8 cellular contexts compared by ENCODE assay signal in the genomic region with DNA sequence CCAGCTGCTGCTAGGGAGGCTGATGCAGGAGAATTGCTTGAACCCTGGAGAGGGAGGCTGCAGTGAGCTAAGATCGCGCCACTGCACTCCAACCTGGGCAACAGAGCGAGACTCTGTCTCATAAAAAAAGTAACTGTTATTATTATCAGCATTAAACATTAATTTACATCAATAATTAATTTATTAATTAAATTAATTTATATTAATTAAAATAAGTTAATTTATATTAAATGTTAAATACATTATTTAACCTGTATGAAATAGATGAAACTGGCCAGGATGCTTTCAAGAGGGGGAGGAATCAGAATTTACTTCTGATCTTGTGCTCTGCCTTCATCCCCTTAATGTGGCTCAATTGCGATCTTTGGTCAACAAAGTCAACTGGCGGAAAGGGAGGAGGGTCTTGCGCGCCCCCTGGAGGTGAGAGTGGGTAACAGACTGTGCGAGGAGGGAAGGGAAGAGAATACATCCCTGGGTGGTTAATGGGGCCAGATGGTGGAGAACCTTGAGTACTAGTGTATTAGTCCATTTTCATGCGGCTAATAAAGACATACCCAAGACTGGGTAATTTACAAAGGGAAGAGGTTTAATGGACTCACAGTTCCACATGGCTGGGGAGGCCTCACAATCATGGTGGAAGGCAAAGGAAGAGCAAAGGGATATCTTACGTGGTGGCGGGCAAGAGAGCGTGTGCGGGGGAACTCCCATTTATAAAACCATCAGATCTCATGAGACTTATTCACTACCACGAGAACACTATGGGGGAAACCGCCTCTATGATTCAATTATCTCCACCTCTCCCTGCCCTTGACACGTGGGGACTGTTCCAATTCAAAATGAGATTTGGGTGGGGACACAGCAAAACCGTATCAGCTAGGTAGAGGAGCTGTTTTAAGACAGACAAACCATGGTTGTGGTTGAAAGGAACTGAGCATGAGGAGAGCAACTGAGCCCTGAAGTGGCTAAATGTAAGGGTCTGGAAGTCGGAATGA. TPM values are rescaled to one million over a fixed set of nuclear protein-coding genes. Genes with fewer than 3 reads are reported as not detected.
DNase-seq lines count a peak whose midpoint lies in the region; ATAC-seq and TF ChIP-seq lines count a peak whose summit lies in the region.

No MANE protein-coding gene starts in this region.

- no peaks in the 10 kb centered on the region for H3K9me3 ChIP-seq in NT2/D1 (ENCODE audit: insufficient read depth, low read length)
- no peaks in the 10 kb centered on the region for H3K9me3 ChIP-seq in esophagus muscularis mucosa
- no peaks in the 10 kb centered on the region for H3K9me3 ChIP-seq in stomach

- H3K36me3 Mint-ChIP-seq in nephron (ENCODE audit: low read depth): no peaks in the 10 kb centered on the region

- TF ChIP-seq EP300 in esophagus muscularis mucosa (IDR thresholded peaks at IDR 0.05) (no peak), stomach (IDR thresholded peaks at IDR 0.05) (no peak)

- peak; percentile 73 to 83 (median 75) for TF ChIP-seq CTCF in esophagus muscularis mucosa (IDR thresholded peaks at IDR 0.05)
- peak; percentile 53 to 64 (median 56) for TF ChIP-seq CTCF in nephron (IDR thresholded peaks at IDR 0.05; ENCODE audit: unreplicated experiment in 3 of 3)
- TF ChIP-seq CTCF in stomach (IDR thresholded peaks at IDR 0.05): peak in 6 of 7 experiments; percentile 47 to 92 (median 82)

- no peaks in the 10 kb centered on the region for H3K9me3 Mint-ChIP-seq in nephron

- H3K9ac ChIP-seq in NT2/D1 (ENCODE audit: insufficient read length, low read depth): no peak overlapping the region

- H3K36me3 ChIP-seq in NT2/D1 (ENCODE audit: insufficient read depth, insufficient read length, low read length) (no peaks in the 10 kb centered on the region), esophagus muscularis mucosa (no peaks in the 10 kb centered on the region), stomach (no peaks in the 10 kb centered on the region)

- no peak for ATAC-seq in HG02588 (IDR thresholded peaks at IDR 0.05; ENCODE audit: unreplicated experiment)

- H3K4me1 ChIP-seq in NT2/D1 (ENCODE audit: insufficient read depth, insufficient read length) (no peaks in the 10 kb centered on the region), esophagus muscularis mucosa (no peaks in the 10 kb centered on the region), stomach (no peaks in the 10 kb centered on the region)

- DNase-seq in 8988T: peak; percentile 46
- DNase-seq in GM19238 (ENCODE audit: insufficient read length, low spot score): peak; percentile 63
- peak; percentile 54 for DNase-seq in NT2/D1 (ENCODE audit: low read depth, low spot score)
- peak; percentile 60 for DNase-seq in activated CD8-positive, alpha-beta memory T cell treated with anti-CD3 and anti-CD28 coated beads, Interleukin-2, amount 50 U/mL, for 24 hours (ENCODE audit: extremely low read depth)
- no peak for DNase-seq in esophagus muscularis mucosa (ENCODE audit: extremely low spot score)
- peak; percentile 74 for DNase-seq in stomach

- H3K4me1 Mint-ChIP-seq in nephron: no peaks in the 10 kb centered on the region

- H3K27ac Mint-ChIP-seq in nephron: no peak overlapping the region

- no peak for TF ChIP-seq POLR2A in esophagus muscularis mucosa (IDR thresholded peaks at IDR 0.05; ENCODE audit: low read depth)
- no peak for TF ChIP-seq POLR2A in stomach (IDR thresholded peaks at IDR 0.05)

- H3K27me3 ChIP-seq in NT2/D1 (ENCODE audit: insufficient read depth, insufficient read length) (no peaks in the 10 kb centered on the region), esophagus muscularis mucosa (peaks cover 0 to 9% (median 0%) of the 10 kb centered on the region in 4 donors), stomach (no peaks in the 10 kb centered on the region)

- WGBS in esophagus muscularis mucosa: 59% methylated on average over 18 of the region's 18 CpGs
- WGBS in stomach, 5 donors: 52 to 59% (median 58%) methylated on average over 18 of the region's 18 CpGs

- H3K4me3 ChIP-seq in NT2/D1 (ENCODE audit: insufficient read length, low read depth) (no peak overlapping the region), esophagus muscularis mucosa (no peak overlapping the region), stomach (no peak overlapping the region)

- H3K27ac ChIP-seq in esophagus muscularis mucosa (replicated peaks in 1 of 4) (no peak overlapping the region), stomach (no peak overlapping the region)

- no peak overlapping the region for H3K4me3 Mint-ChIP-seq in nephron

- intact Hi-C loops in esophagus muscularis mucosa (cut with DNase I) (loop anchor here (2.0 kb wide), 1 partner anchor 725 kb away; no protein-coding TSS in a partner anchor), stomach (cut with DNase I; ENCODE audit: low total_unique reads) (loop anchor here (10.0 kb wide), 2 partner anchors 245 to 365 kb away; no protein-coding TSS in a partner anchor)

- peaks cover 11% of the 10 kb centered on the region for H3K27me3 Mint-ChIP-seq in nephron (ENCODE audit: low read depth)

RNA-seq across cellular contexts. Expression of a gene that starts 15.7 kb away (rescaled TPM):
- 10 to 100 TPM; 10.6 to 21.7 (median 16.7) TPM for total RNA-seq in esophagus muscularis mucosa
- total RNA-seq in stomach: 100 to 1,000 TPM in 1 of 5 donors, 10 to 100 TPM in 4; 11.3 to 178 (median 19.7) TPM
- polyA plus RNA-seq in stomach: 10 to 100 TPM in 1 of 3 donors, 1 to 10 TPM in 2; 8.0 to 11.8 (median 9.0) TPM
